Comparison of ENCODE assay signal across 13 cellular contexts in genomic region chr3:114221165-114221880, GRCh38. TPM values are rescaled to one million over a fixed set of nuclear protein-coding genes. Genes with fewer than 3 reads are reported as not detected.
DNase-seq lines count a peak whose midpoint lies in the region; ATAC-seq and FAIRE-seq lines count a peak whose summit lies in the region.
"Had no signal": no experiment of that assay in that cellular context is flagged by ENCODE, and none has a peak within 500 bp of the region (broad histone marks: within the 10 kb centered on the region; RNA-seq: fewer than 3 reads in every experiment).

No MANE protein-coding gene starts in this region.

- POLR2A ChIA-PET in activated CD4-positive, alpha-beta T cell treated with anti-CD3 and anti-CD28 coated beads, Interleukin-2, amount 10 ng/mL, durations not matched to agents 7 days and 5 days (lab: Charles Lee), result interaction anchor here (1.4 kb wide), 1 partner anchor 8 kb away, joined by 3 read pairs; no protein-coding TSS in a partner anchor

- ATAC-seq in Right ventricle myocardium superior (ENCODE audit: poor library complexity) (peak; percentile 94), HG03280 (IDR thresholded peaks at IDR 0.05; ENCODE audit: unreplicated experiment) (no peak)
- ATAC-seq in stimulated activated naive CD8-positive, alpha-beta T cell treated with anti-CD3 and anti-CD28 coated beads, Interleukin-15, amount 100 ng/mL, for 72 hours, result peak; percentile 54
- ATAC-seq: GM12878 had no signal

- peaks cover 25% of the 10 kb centered on the region for H3K36me3 Mint-ChIP-seq in activated CD4-positive, alpha-beta T cell treated with anti-CD3 and anti-CD28 coated beads, Interleukin-2, amount 10 ng/mL, durations not matched to agents 7 days and 5 days (ENCODE audit: low read depth)

- FAIRE-seq in urothelium cell line (lab: Jason Lieb, UNC), result no peak
- FAIRE-seq: GM12878 had no signal

- no peaks in the 10 kb centered on the region for H3K27me3 Mint-ChIP-seq in activated CD4-positive, alpha-beta T cell treated with anti-CD3 and anti-CD28 coated beads, Interleukin-2, amount 10 ng/mL, durations not matched to agents 7 days and 5 days
- H3K27me3 Mint-ChIP-seq in stimulated activated naive CD8-positive, alpha-beta T cell treated with anti-CD3 and anti-CD28 coated beads, Interleukin-15, amount 100 ng/mL, for 72 hours, result no peaks in the 10 kb centered on the region

- CTCF ChIA-PET in activated CD4-positive, alpha-beta T cell treated with anti-CD3 and anti-CD28 coated beads, Interleukin-2, amount 10 ng/mL, durations not matched to agents 7 days and 5 days (lab: Charles Lee), result interaction anchor here (1.1 to 1.7 kb wide), 5 partner anchors 10 to 78 kb away, joined by 3 to 6 read pairs (median 4); no protein-coding TSS in a partner anchor

- peak overlapping the region; percentile 86 for H3K27ac Mint-ChIP-seq in activated CD4-positive, alpha-beta T cell treated with anti-CD3 and anti-CD28 coated beads, Interleukin-2, amount 10 ng/mL, durations not matched to agents 7 days and 5 days
- H3K27ac Mint-ChIP-seq in stimulated activated naive CD8-positive, alpha-beta T cell treated with anti-CD3 and anti-CD28 coated beads, Interleukin-15, amount 100 ng/mL, for 72 hours, result peak overlapping the region; percentile 98 to 99
- H3K27ac Mint-ChIP-seq: H9 had no signal

- H3K9me3 Mint-ChIP-seq in activated CD4-positive, alpha-beta T cell treated with anti-CD3 and anti-CD28 coated beads, Interleukin-2, amount 10 ng/mL, durations not matched to agents 7 days and 5 days, result peaks cover 18% of the 10 kb centered on the region
- peaks cover 15 to 22% of the 10 kb centered on the region in 2 donors for H3K9me3 Mint-ChIP-seq in stimulated activated naive CD8-positive, alpha-beta T cell treated with anti-CD3 and anti-CD28 coated beads, Interleukin-15, amount 100 ng/mL, for 72 hours

- DNase-seq in Right ventricle myocardium superior (peak; percentile 49), cardiac septum (ENCODE audit: low spot score) (no peak), urothelium cell line (ENCODE audit: low spot score) (no peak), mucosa of gallbladder (ENCODE audit: low spot score) (no peak)
- peak; percentile 47 for DNase-seq in activated CD4-positive, alpha-beta T cell treated with anti-CD3 and anti-CD28 coated beads, Interleukin-2, amount 10 ng/mL, durations not matched to agents 7 days and 5 days
- DNase-seq in effector CD4-positive, alpha-beta T cell, result peak; percentile 41
- DNase-seq in stimulated activated naive CD8-positive, alpha-beta T cell treated with anti-CD3 and anti-CD28 coated beads, Interleukin-15, amount 100 ng/mL, for 72 hours, result peak; percentile 57 to 77
- DNase-seq: cortex of kidney, H9, NCI-H2171 treated with DMSO at 0.1 percent for 48 hours had no signal

- no peak overlapping the region for H3K4me3 Mint-ChIP-seq in activated CD4-positive, alpha-beta T cell treated with anti-CD3 and anti-CD28 coated beads, Interleukin-2, amount 10 ng/mL, durations not matched to agents 7 days and 5 days
- H3K4me3 Mint-ChIP-seq in stimulated activated naive CD8-positive, alpha-beta T cell treated with anti-CD3 and anti-CD28 coated beads, Interleukin-15, amount 100 ng/mL, for 72 hours, result peak overlapping the region; percentile 15 to 77
- H3K4me3 Mint-ChIP-seq: H9 had no signal

- intact Hi-C loops in Right ventricle myocardium superior (cut with DNase I) (no loop called here), cardiac septum (cut with DNase I) (no loop called here)

- peaks cover 56% of the 10 kb centered on the region for H3K4me1 Mint-ChIP-seq in activated CD4-positive, alpha-beta T cell treated with anti-CD3 and anti-CD28 coated beads, Interleukin-2, amount 10 ng/mL, durations not matched to agents 7 days and 5 days
- peaks cover 54% of the 10 kb centered on the region for H3K4me1 Mint-ChIP-seq in stimulated activated naive CD8-positive, alpha-beta T cell treated with anti-CD3 and anti-CD28 coated beads, Interleukin-15, amount 100 ng/mL, for 72 hours

RNA-seq across cellular contexts. Expression of gene ZNF80, which starts 16.1 kb away (rescaled TPM):
- not detected for total RNA-seq in Right ventricle myocardium superior
- not detected for total RNA-seq in cardiac septum
- under 1 TPM; 0.10 TPM for total RNA-seq in activated CD4-positive, alpha-beta T cell treated with anti-CD3 and anti-CD28 coated beads, Interleukin-2, amount 10 ng/mL, durations not matched to agents 7 days and 5 days
- total RNA-seq in mucosa of gallbladder, result 0.17 TPM
- total RNA-seq: GM12878, H9, osteocyte had no signal

RNA-seq across cellular contexts. Expression of gene DRD3, which starts 42.5 kb away (rescaled TPM):
- not detected for total RNA-seq in Right ventricle myocardium superior
- total RNA-seq in cardiac septum, result not detected
- total RNA-seq in activated CD4-positive, alpha-beta T cell treated with anti-CD3 and anti-CD28 coated beads, Interleukin-2, amount 10 ng/mL, durations not matched to agents 7 days and 5 days, result not detected
- not detected for total RNA-seq in mucosa of gallbladder
- total RNA-seq: GM12878, H9, osteocyte had no signal

Comparison
In these comparisons a context has a peak if more than half of its experiments do, and no peak if none do; other contexts are left out.
1. DNase-seq: peak in Right ventricle myocardium superior (single experiment), activated CD4-positive, alpha-beta T cell treated with anti-CD3 and anti-CD28 coated beads, Interleukin-2, amount 10 ng/mL, durations not matched to agents 7 days and 5 days (single experiment), effector CD4-positive, alpha-beta T cell (single experiment) and stimulated activated naive CD8-positive, alpha-beta T cell treated with anti-CD3 and anti-CD28 coated beads, Interleukin-15, amount 100 ng/mL, for 72 hours (2 of 2); none in cardiac septum (single experiment), urothelium cell line (single experiment) and mucosa of gallbladder (single experiment).